ENCODE assay signal across 8 cellular contexts in the genomic region with DNA sequence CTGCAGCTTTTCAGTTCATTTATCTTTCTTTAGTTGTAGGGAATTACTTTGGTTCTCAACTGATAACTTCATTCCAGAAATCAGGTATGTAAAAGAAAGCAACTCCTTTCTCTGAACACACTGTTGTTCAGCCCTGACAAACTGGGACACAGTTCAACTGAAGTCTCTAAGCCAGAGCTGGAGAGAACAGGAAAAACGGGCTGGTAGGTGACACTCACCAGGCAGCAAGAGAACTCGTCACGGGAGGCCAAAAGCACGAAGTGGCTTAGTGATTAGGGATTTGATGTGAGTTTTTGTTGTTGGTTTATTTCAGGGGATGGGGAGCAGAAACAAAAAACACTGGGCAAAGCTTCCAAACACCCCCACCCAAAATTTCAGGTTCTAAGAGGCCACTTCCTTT. TPM values are rescaled to one million over a fixed set of nuclear protein-coding genes. Genes with fewer than 3 reads are reported as not detected.
A peak's percentile ranks its signal among the peaks of the same experiment; 100 is the strongest.
DNase-seq lines count a peak whose midpoint lies in the region; ATAC-seq and TF ChIP-seq lines count a peak whose summit lies in the region.

No MANE protein-coding gene starts in this region.

- H3K36me3 Mint-ChIP-seq in neural progenitor cell = peaks cover 29% of the 10 kb centered on the region

- no peak overlapping the region for H3K4me3 ChIP-seq in BLaER1
- no peak overlapping the region for H3K4me3 ChIP-seq in colonic mucosa
- no peak overlapping the region for H3K4me3 ChIP-seq in neural progenitor cell

- H2AFZ ChIP-seq in neural progenitor cell (replicated peaks) = no peak overlapping the region

- peak; percentile 31 for DNase-seq in M059J (ENCODE audit: low read depth)
- no peak for DNase-seq in colonic mucosa
- no peak for DNase-seq in neural progenitor cell (ENCODE audit: low spot score)
- no peak for DNase-seq in SIG-M5 treated with dmso at 0.1 percent for 504 hours (lab: John Stamatoyannopoulos, UW; ENCODE audit: unreplicated experiment)
- DNase-seq in medulla oblongata (ENCODE audit: extremely low spot score) = no peak
- DNase-seq in hepatic stellate cell (ENCODE audit: low spot score) = no peak

- TF ChIP-seq CTCF in colonic mucosa (IDR thresholded peaks at IDR 0.05) (no peak), neural progenitor cell (IDR thresholded peaks at IDR 0.05) (no peak)

- no peaks in the 10 kb centered on the region for H3K9me3 Mint-ChIP-seq in neural progenitor cell

- intact Hi-C loops in colonic mucosa (cut with DNase I) = loop anchor here (5.0 kb wide), 1 partner anchor 44 kb away; no protein-coding TSS in a partner anchor

- H4K20me1 ChIP-seq in BLaER1 = peaks cover 100% of the 10 kb centered on the region
- peaks cover 29% of the 10 kb centered on the region for H4K20me1 ChIP-seq in neural progenitor cell (ENCODE audit: low read depth)

- H3K27ac ChIP-seq in BLaER1 (peak overlapping the region; percentile 8; the same call in 1 of the 2 replicates), colonic mucosa (peak overlapping the region; percentile 84), neural progenitor cell (peak overlapping the region; percentile 64)

- H3K9me3 ChIP-seq in BLaER1 = no peaks in the 10 kb centered on the region
- H3K9me3 ChIP-seq in colonic mucosa = no peaks in the 10 kb centered on the region
- no peaks in the 10 kb centered on the region for H3K9me3 ChIP-seq in neural progenitor cell (ENCODE audit: low read depth)

- peak overlapping the region; percentile 20; the same call in 1 of the 2 replicates for H3K9ac ChIP-seq in BLaER1
- peak overlapping the region in 1 of 2 donors; percentile 72 for H3K9ac ChIP-seq in colonic mucosa (ENCODE audit: low read depth in 2 of 2, low read length in 2 of 2)
- no peak overlapping the region for H3K9ac ChIP-seq in neural progenitor cell

- peak overlapping the region; percentile 81 for H3K27ac Mint-ChIP-seq in neural progenitor cell

- H3K79me2 ChIP-seq in neural progenitor cell (ENCODE audit: low read depth) = peaks cover 70% of the 10 kb centered on the region

- peaks cover 100% of the 10 kb centered on the region for H3K4me1 ChIP-seq in BLaER1
- H3K4me1 ChIP-seq in colonic mucosa = peaks cover 66% of the 10 kb centered on the region
- peaks cover 56% of the 10 kb centered on the region for H3K4me1 ChIP-seq in neural progenitor cell

- H3K36me3 ChIP-seq in BLaER1 (peaks cover 91% of the 10 kb centered on the region), colonic mucosa (peaks cover 13% of the 10 kb centered on the region), neural progenitor cell (no peaks in the 10 kb centered on the region)

- no peak for ATAC-seq in GM18498 (IDR thresholded peaks at IDR 0.05; ENCODE audit: unreplicated experiment)

- H3K27me3 ChIP-seq in BLaER1 (no peaks in the 10 kb centered on the region), colonic mucosa (no peaks in the 10 kb centered on the region), neural progenitor cell (no peaks in the 10 kb centered on the region)

- H3K4me2 ChIP-seq in BLaER1 (peak overlapping the region; percentile 95), neural progenitor cell (no peak overlapping the region)

- peaks cover 86% of the 10 kb centered on the region for H3K4me1 Mint-ChIP-seq in neural progenitor cell

- no peak overlapping the region for H3K4me3 Mint-ChIP-seq in neural progenitor cell

- H3K27me3 Mint-ChIP-seq in neural progenitor cell (ENCODE audit: insufficient read depth, low read depth) = peaks cover 7% of the 10 kb centered on the region

- H3F3A ChIP-seq in neural progenitor cell (ENCODE audit: low read depth) = peaks cover 38% of the 10 kb centered on the region

RNA-seq across cellular contexts. Expression of a gene that starts 54.1 kb away (rescaled TPM):
- 151 and 320 TPM in 2 replicates for total RNA-seq in M059J (2014; rRNA removed; shearing (Covaris generic))
- total RNA-seq in colonic mucosa (100 to 1,000 TPM; 711 to 719 TPM), neural progenitor cell (ENCODE audit: low replicate concordance) (77.2 and 189 TPM in 2 replicates)

Comparison
In these comparisons a context has a peak if more than half of its experiments do, and no peak if none do; other contexts are left out.
1. H3K27ac ChIP-seq: peak in every context shown above with its lines; median percentile 84 in colonic mucosa; 64 in neural progenitor cell; 8 in BLaER1.